Comparison of ENCODE assay signal across 8 cellular contexts in genomic region chr1:205229399-205229861, GRCh38. TPM values are rescaled to one million over a fixed set of nuclear protein-coding genes. Genes with fewer than 3 reads are reported as not detected.
DNase-seq lines count a peak whose midpoint lies in the region; ATAC-seq and TF ChIP-seq lines count a peak whose summit lies in the region.

No MANE protein-coding gene starts in this region.

- H3K4me1 ChIP-seq in neuronal stem cell (ENCODE audit: control insufficient read depth in 2 of 2, insufficient read depth in 1 of 2, low read depth in 1 of 2, low read length in 2 of 2) (peaks cover 13 to 19% of the 10 kb centered on the region in 2 donors), tibial artery (peaks cover 0 to 26% (median 17%) of the 10 kb centered on the region in 4 donors)

- WGBS in neuronal stem cell (ENCODE audit: extremely low coverage in 2 of 2, insufficient read length in 2 of 2, insufficient replicate concordance in 1 of 2), 2 donors: no CpG with 5 or more reads among the region's 15 CpGs

- H3K4me3 ChIP-seq in fibroblast of villous mesenchyme (ENCODE audit: low read depth, low read length): peak overlapping the region; percentile 25
- H3K4me3 ChIP-seq in neuronal stem cell (ENCODE audit: low read length in 2 of 2): no peak overlapping the region
- peak overlapping the region; percentile 59 to 84 for H3K4me3 ChIP-seq in tibial artery

- DNase-seq in DMS114 treated with DMSO at 0.1 percent for 48 hours (lab: John Stamatoyannopoulos, UW; ENCODE audit: unreplicated experiment): peak; percentile 24
- peak; percentile 66 to 68 for DNase-seq in Kasumi-1 (lab: John Stamatoyannopoulos, UW)
- DNase-seq in RPMI8226: peak; percentile 98
- DNase-seq in activated effector memory CD4-positive, alpha-beta T cell treated with Interleukin-2 at 50 U/mL for 16 hours: peak; percentile 59
- peak; percentile 59 for DNase-seq in fibroblast of villous mesenchyme (ENCODE audit: low read depth)
- peak; percentile 47 for DNase-seq in neuronal stem cell (ENCODE audit: low spot score)
- peak in 1 of 2 donors; percentile 51 for DNase-seq in tibial artery

- H2AFZ ChIP-seq in neuronal stem cell (ENCODE audit: low read length): no peak overlapping the region

- H3K4me2 ChIP-seq in neuronal stem cell (ENCODE audit: insufficient read depth, low read length, poor library complexity, severe bottlenecking): no peak overlapping the region

- intact Hi-C loops in tibial artery (cut with DNase I; ENCODE audit: low total_unique reads): no loop called here

- H2BK120ac ChIP-seq in neuronal stem cell (ENCODE audit: low read depth, low read length): no peak overlapping the region

- H3K9me3 ChIP-seq in neuronal stem cell (replicated peaks in 1 of 2; ENCODE audit: control insufficient read depth in 2 of 2, insufficient read depth in 1 of 2, low read depth in 1 of 2, low read length in 2 of 2) (no peaks in the 10 kb centered on the region), tibial artery (no peaks in the 10 kb centered on the region)

- no peak overlapping the region for H2AK5ac ChIP-seq in neuronal stem cell (ENCODE audit: low read depth, low read length)

- H3K36me3 ChIP-seq in neuronal stem cell (replicated peaks in 1 of 2; ENCODE audit: control insufficient read depth in 2 of 2, insufficient read depth in 2 of 2, low read length in 2 of 2): peaks cover 0 to 4% of the 10 kb centered on the region in 2 donors
- no peaks in the 10 kb centered on the region for H3K36me3 ChIP-seq in tibial artery

- peaks cover 0 to 31% (median 0%) of the 10 kb centered on the region in 3 experiments for H3K27me3 ChIP-seq in neuronal stem cell (ENCODE audit: control insufficient read depth in 3 of 3, insufficient read depth in 3 of 3, low read depth in 1 of 3, low read length in 3 of 3)
- H3K27me3 ChIP-seq in tibial artery: no peaks in the 10 kb centered on the region

- no peak overlapping the region for H2BK5ac ChIP-seq in neuronal stem cell (ENCODE audit: low read length)

- no peak overlapping the region for H3K4ac ChIP-seq in neuronal stem cell (ENCODE audit: low read length)

- H3K18ac ChIP-seq in neuronal stem cell (ENCODE audit: low read length): no peak overlapping the region

- no peak overlapping the region for H4K8ac ChIP-seq in neuronal stem cell (ENCODE audit: low read depth, low read length)

- H3K14ac ChIP-seq in neuronal stem cell (ENCODE audit: low read length): no peak overlapping the region

- H3K9ac ChIP-seq in neuronal stem cell (ENCODE audit: low read depth, low read length, poor library complexity): no peak overlapping the region

- peak; percentile 11 for TF ChIP-seq CTCF in fibroblast of villous mesenchyme (IDR thresholded peaks at IDR 0.05; ENCODE audit: insufficient read depth, low read depth, low read length)
- TF ChIP-seq CTCF in tibial artery (IDR thresholded peaks at IDR 0.05): no peak

- H4K91ac ChIP-seq in neuronal stem cell (ENCODE audit: low read depth, low read length, poor library complexity): no peak overlapping the region

- H2BK15ac ChIP-seq in neuronal stem cell (ENCODE audit: low read length): no peak overlapping the region

- H3K27ac ChIP-seq in neuronal stem cell (replicated peaks; ENCODE audit: low read length) (no peak overlapping the region), tibial artery (peak overlapping the region; percentile 47 to 62)

- H3K23ac ChIP-seq in neuronal stem cell (ENCODE audit: low read depth, low read length, poor library complexity): no peak overlapping the region

- H3K79me1 ChIP-seq in neuronal stem cell (ENCODE audit: low read depth, low read length): peaks cover 2% of the 10 kb centered on the region

- no peak overlapping the region for H2BK12ac ChIP-seq in neuronal stem cell (ENCODE audit: low read length)

- no peak for ATAC-seq in HG02759 (IDR thresholded peaks at IDR 0.05; ENCODE audit: unreplicated experiment)

RNA-seq across cellular contexts. Expression of gene TMCC2, which starts 1.7 kb away (rescaled TPM):
- total RNA-seq in fibroblast of villous mesenchyme: 3.2 and 3.5 TPM in 2 replicates
- 13.3 TPM for polyA plus RNA-seq in neuronal stem cell (2013, experiment 1 of 2)
- 12.9 TPM for polyA plus RNA-seq in neuronal stem cell (2013, experiment 2 of 2)

RNA-seq across cellular contexts. Expression of gene DSTYK, which starts 17.9 kb away (rescaled TPM):
- 15.5 and 22.0 TPM in 2 replicates for total RNA-seq in fibroblast of villous mesenchyme
- polyA plus RNA-seq in neuronal stem cell (2013, experiment 1 of 2): 6.2 TPM
- 6.4 TPM for polyA plus RNA-seq in neuronal stem cell (2013, experiment 2 of 2)

Comparison
In these comparisons a context has a peak if more than half of its experiments do, and no peak if none do; other contexts are left out.
1. H3K4me3 ChIP-seq: peak in fibroblast of villous mesenchyme (single experiment) and tibial artery (2 of 2); none in neuronal stem cell (0 of 2).